ENCODE assay signal across 8 cellular contexts in genomic region chr17:80082403-80083135, GRCh38. TPM values are rescaled to one million over a fixed set of nuclear protein-coding genes. Genes with fewer than 3 reads are reported as not detected.
A peak's percentile ranks its signal among the peaks of the same experiment; 100 is the strongest.
DNase-seq lines count a peak whose midpoint lies in the region; ATAC-seq and TF ChIP-seq lines count a peak whose summit lies in the region.

No MANE protein-coding gene starts in this region.

- no peaks in the 10 kb centered on the region for H3K79me2 ChIP-seq in MM.1S (ENCODE audit: low read length)

- H3K9me3 ChIP-seq in MM.1S (replicated peaks; ENCODE audit: insufficient read depth, low read length): no peaks in the 10 kb centered on the region
- H3K9me3 ChIP-seq in ovary: no peaks in the 10 kb centered on the region
- H3K9me3 ChIP-seq in upper lobe of left lung: no peaks in the 10 kb centered on the region

- H3K27ac ChIP-seq in MM.1S (ENCODE audit: low read length) (no peak overlapping the region), foreskin keratinocyte (no peak overlapping the region), ovary (no peak overlapping the region), upper lobe of left lung (no peak overlapping the region)

- ATAC-seq in activated T-helper 17 cell treated with anti-CD3 and anti-CD28 coated beads, Interleukin-2, amount 50 U/mL, for 72 hours (replicated peaks): peak; percentile 67
- no peak for ATAC-seq in foreskin keratinocyte
- ATAC-seq in upper lobe of left lung (ENCODE audit: low FRiP score in 2 of 2): peak; percentile 64 to 80
- no peak for ATAC-seq in GM21717 (IDR thresholded peaks at IDR 0.05; ENCODE audit: unreplicated experiment)

- no peak overlapping the region for H3K9ac ChIP-seq in MM.1S (ENCODE audit: low read length)

- peak overlapping the region; percentile 30; the same call in 1 of the 2 replicates for H3K4me2 ChIP-seq in MM.1S (ENCODE audit: low read depth, low read length)

- H3K9me3 Mint-ChIP-seq in activated T-helper 17 cell treated with anti-CD3 and anti-CD28 coated beads, Interleukin-2, amount 50 U/mL, for 72 hours: no peaks in the 10 kb centered on the region

- H3K4me1 Mint-ChIP-seq in activated T-helper 17 cell treated with anti-CD3 and anti-CD28 coated beads, Interleukin-2, amount 50 U/mL, for 72 hours: no peaks in the 10 kb centered on the region

- DNase-seq in DMS53 (lab: John Stamatoyannopoulos, UW): peak; percentile 87
- peak; percentile 57 for DNase-seq in MM.1S
- DNase-seq in RPMI8226: peak; percentile 73
- DNase-seq in foreskin keratinocyte: peak in 1 of 2 donors; percentile 28
- peak in 4 of 5 donors; percentile 62 to 73 (median 66) for DNase-seq in ovary
- peak; percentile 66 to 87 for DNase-seq in upper lobe of left lung

- H3K27me3 ChIP-seq in MM.1S (replicated peaks; ENCODE audit: insufficient read depth, low read length) (peaks cover 88% of the 10 kb centered on the region), foreskin keratinocyte (no peaks in the 10 kb centered on the region), ovary (no peaks in the 10 kb centered on the region), upper lobe of left lung (no peaks in the 10 kb centered on the region)

- no peaks in the 10 kb centered on the region for H3K36me3 Mint-ChIP-seq in activated T-helper 17 cell treated with anti-CD3 and anti-CD28 coated beads, Interleukin-2, amount 50 U/mL, for 72 hours (ENCODE audit: low read depth)

- H3K27me3 Mint-ChIP-seq in activated T-helper 17 cell treated with anti-CD3 and anti-CD28 coated beads, Interleukin-2, amount 50 U/mL, for 72 hours: peaks cover 9% of the 10 kb centered on the region

- H3K27ac Mint-ChIP-seq in activated T-helper 17 cell treated with anti-CD3 and anti-CD28 coated beads, Interleukin-2, amount 50 U/mL, for 72 hours: peak overlapping the region; percentile 66

- no peak overlapping the region for H3K4me3 Mint-ChIP-seq in activated T-helper 17 cell treated with anti-CD3 and anti-CD28 coated beads, Interleukin-2, amount 50 U/mL, for 72 hours

- H3K9me2 ChIP-seq in MM.1S (replicated peaks; ENCODE audit: insufficient read depth, low read length): no peaks in the 10 kb centered on the region

- H3K4me3 ChIP-seq in MM.1S (ENCODE audit: low read length) (no peak overlapping the region), ovary (no peak overlapping the region), upper lobe of left lung (no peak overlapping the region)

- H2AFZ ChIP-seq in MM.1S (ENCODE audit: low read length): peak overlapping the region; percentile 35; the same call in 1 of the 2 replicates

- 25 to 28% (median 27%) methylated on average over 20 of the region's 20 CpGs for WGBS in ovary, 3 donors
- 28 to 55% methylated on average over 9 to 20 of the region's 20 CpGs for WGBS in upper lobe of left lung, 2 donors

- TF ChIP-seq POLR2A in ovary (IDR thresholded peaks at IDR 0.05): no peak
- TF ChIP-seq POLR2A in upper lobe of left lung (IDR thresholded peaks at IDR 0.05): no peak

- no peaks in the 10 kb centered on the region for H3K4me1 ChIP-seq in MM.1S (ENCODE audit: low read length)
- H3K4me1 ChIP-seq in foreskin keratinocyte: no peaks in the 10 kb centered on the region
- H3K4me1 ChIP-seq in ovary (ENCODE audit: insufficient read depth): no peaks in the 10 kb centered on the region
- peaks cover 5 to 6% (median 6%) of the 10 kb centered on the region in 4 donors for H3K4me1 ChIP-seq in upper lobe of left lung

- TF ChIP-seq EP300 in ovary (IDR thresholded peaks at IDR 0.05): no peak
- TF ChIP-seq EP300 in upper lobe of left lung (IDR thresholded peaks at IDR 0.05): no peak

- intact Hi-C loops in ovary (cut with DNase I): loop anchor here in 1 of 4 donors (5.0 kb wide), 1 partner anchor 75 kb away; no protein-coding TSS in a partner anchor

- H3K36me3 ChIP-seq in MM.1S (replicated peaks; ENCODE audit: insufficient read depth, low read length) (no peaks in the 10 kb centered on the region), ovary (no peaks in the 10 kb centered on the region), upper lobe of left lung (peaks cover 0 to 1% (median 0%) of the 10 kb centered on the region in 4 donors)

- no peaks in the 10 kb centered on the region for H4K20me1 ChIP-seq in MM.1S (ENCODE audit: insufficient read depth, low read length)

- H3F3A ChIP-seq in MM.1S (ENCODE audit: insufficient read depth, low read length): no peaks in the 10 kb centered on the region

- TF ChIP-seq CTCF in MM.1S (IDR thresholded peaks at IDR 0.05; ENCODE audit: low read length): peak; percentile 72
- TF ChIP-seq CTCF in foreskin keratinocyte (conservative IDR thresholded peaks at IDR 0.05): peak; percentile 78
- peak; percentile 44 to 67 (median 62) for TF ChIP-seq CTCF in ovary (IDR thresholded peaks at IDR 0.05)
- peak; percentile 63 to 78 (median 68) for TF ChIP-seq CTCF in upper lobe of left lung (IDR thresholded peaks at IDR 0.05)

RNA-seq across cellular contexts. Expression of gene GAA, which starts 18.8 kb away (rescaled TPM):
- total RNA-seq in activated T-helper 17 cell treated with anti-CD3 and anti-CD28 coated beads, Interleukin-2, amount 50 U/mL, for 72 hours: 10 to 100 TPM; 15.0 to 33.0 TPM
- 4.0 and 8.1 TPM in 2 replicates for total RNA-seq in foreskin keratinocyte
- 4.0 and 8.0 TPM in 2 replicates for polyA plus RNA-seq in foreskin keratinocyte
- total RNA-seq in ovary: 10 to 100 TPM; 17.2 to 77.3 (median 25.6) TPM
- polyA plus RNA-seq in ovary: 10 to 100 TPM in 1 of 2 donors, 1 to 10 TPM in 1; 2.4 to 25.7 TPM
- 100 to 1,000 TPM in 5 of 6 donors, 10 to 100 TPM in 1; 54.7 to 178 (median 157) TPM for total RNA-seq in upper lobe of left lung

RNA-seq across cellular contexts. Expression of gene CCDC40, which starts 46.1 kb away (rescaled TPM):
- under 1 TPM in 1 of 2 donors, not detected in 1; 0.69 TPM for total RNA-seq in activated T-helper 17 cell treated with anti-CD3 and anti-CD28 coated beads, Interleukin-2, amount 50 U/mL, for 72 hours
- total RNA-seq in foreskin keratinocyte: 1.3 and 2.1 TPM in 2 replicates
- polyA plus RNA-seq in foreskin keratinocyte: 0.52 and 1.0 TPM in 2 replicates
- 10 to 100 TPM in 1 of 7 donors, 1 to 10 TPM in 6; 3.7 to 27.8 (median 6.0) TPM for total RNA-seq in ovary
- polyA plus RNA-seq in ovary: 1 to 10 TPM; 1.5 to 6.3 TPM
- 10 to 100 TPM in 5 of 6 donors, 1 to 10 TPM in 1; 4.1 to 96.4 (median 24.2) TPM for total RNA-seq in upper lobe of left lung

RNA-seq across cellular contexts. Expression of gene TBC1D16, which starts 46.9 kb away (rescaled TPM):
- total RNA-seq in activated T-helper 17 cell treated with anti-CD3 and anti-CD28 coated beads, Interleukin-2, amount 50 U/mL, for 72 hours: 1 to 10 TPM; 1.6 to 1.8 TPM
- total RNA-seq in foreskin keratinocyte (19.3 and 22.4 TPM in 2 replicates), ovary (10 to 100 TPM in 6 of 7 donors, 1 to 10 TPM in 1; 9.3 to 40.5 (median 29.3) TPM), upper lobe of left lung (10 to 100 TPM; 15.6 to 60.8 (median 24.1) TPM)
- polyA plus RNA-seq in foreskin keratinocyte (5.5 and 5.9 TPM in 2 replicates), ovary (10 to 100 TPM in 1 of 2 donors, 1 to 10 TPM in 1; 9.9 to 11.9 TPM)

Comparison
In these comparisons a context has a peak if more than half of its experiments do, and no peak if none do; other contexts are left out.
1. ATAC-seq: peak in activated T-helper 17 cell treated with anti-CD3 and anti-CD28 coated beads, Interleukin-2, amount 50 U/mL, for 72 hours (single experiment) and upper lobe of left lung (2 of 2); none in foreskin keratinocyte (single experiment) and GM21717 (single experiment).
2. Peak in every context shown above with its lines, with median percentiles within 50 percentile points of each other: CTCF ChIP-seq.